10 cellular contexts compared by ENCODE assay signal in genomic region chr11:62850911-62851806, GRCh38. TPM values are rescaled to one million over a fixed set of nuclear protein-coding genes. Genes with fewer than 3 reads are reported as not detected.
DNase-seq lines count a peak whose midpoint lies in the region; ATAC-seq and TF ChIP-seq lines count a peak whose summit lies in the region.
"Had no signal": no experiment of that assay in that cellular context is flagged by ENCODE, and none has a peak within 500 bp of the region (broad histone marks: within the 10 kb centered on the region; RNA-seq: fewer than 3 reads in every experiment).

No MANE protein-coding gene starts in this region.

- no peaks in the 10 kb centered on the region for H3K27me3 ChIP-seq in HUES64 (ENCODE audit: insufficient read depth, low read length)
- H3K27me3 ChIP-seq: SJSA1 had no signal

- peak overlapping the region; percentile 97; the same call in 1 of the 2 replicates for H3K27ac ChIP-seq in HUES64 (ENCODE audit: low read depth, low read length)
- H3K27ac ChIP-seq: SJSA1 had no signal

- peaks cover 3% of the 10 kb centered on the region; the same call in 1 of the 2 replicates for H3K4me1 ChIP-seq in HUES64 (ENCODE audit: insufficient read depth, low read length)

- DNase-seq in NCI-H510A treated with DMSO at 0.1 percent for 48 hours (lab: John Stamatoyannopoulos, UW) (peak; percentile 11), NCI-H510A (lab: John Stamatoyannopoulos, UW) (no peak), activated B cell treated with CpG ODN at 0.5 μM for 24 hours (no peak), neural crest cell (ENCODE audit: low read depth, low spot score) (no peak), DMS79 (lab: John Stamatoyannopoulos, UW) (no peak), NCI-H226 (no peak), left lobe of liver (ENCODE audit: low spot score) (no peak)
- DNase-seq: GOT3 had no signal

- WGBS in HUES64 = 37% methylated on average over 15 of the region's 15 CpGs

- H3K4me1 Mint-ChIP-seq in activated B cell treated with CpG ODN at 0.5 μM for 24 hours = peaks cover 54% of the 10 kb centered on the region
- peaks cover 46% of the 10 kb centered on the region for H3K4me1 Mint-ChIP-seq in neural crest cell

- H3K9ac ChIP-seq in HUES64 (ENCODE audit: low read depth, low read length) = 0 out of 2 replicates have a peak overlapping the region, but pooled peaks have one; percentile 99

- intact Hi-C loops in activated B cell treated with CpG ODN at 0.5 μM for 24 hours (cut with micrococcal nuclease) = no loop called here

- peak overlapping the region; percentile 25 for H3K4me3 Mint-ChIP-seq in activated B cell treated with CpG ODN at 0.5 μM for 24 hours
- H3K4me3 Mint-ChIP-seq in neural crest cell = peak overlapping the region; percentile 98

- CTCF ChIA-PET in activated B cell treated with CpG ODN at 0.5 μM for 24 hours (lab: Charles Lee) = interaction anchor here (0.9 to 1.4 kb wide), 4 partner anchors 9 to 65 kb away, joined by 3 to 4 read pairs (median 4); partner anchors contain the start of gene SLC3A2

- ATAC-seq in activated B cell treated with CpG ODN at 0.5 μM for 24 hours (ENCODE audit: low read depth) = no peak
- ATAC-seq in left lobe of liver = no peak

- H3K9me3 Mint-ChIP-seq in activated B cell treated with CpG ODN at 0.5 μM for 24 hours = no peaks in the 10 kb centered on the region
- H3K9me3 Mint-ChIP-seq in neural crest cell = peaks cover 3% of the 10 kb centered on the region

- POLR2A ChIA-PET in activated B cell treated with CpG ODN at 0.5 μM for 24 hours (lab: Charles Lee) = interaction anchor here (0.6 to 10.5 kb wide), 18 partner anchors 8 to 1363 kb away, joined by 3 to 597 read pairs (median 4); partner anchors contain the start of genes HNRNPUL2, SLC3A2, STX5 and TEX54

- H3K9me3 ChIP-seq in HUES64 (ENCODE audit: insufficient read depth, low read depth, low read length) = peaks cover 10% of the 10 kb centered on the region; the same call in 1 of the 2 replicates
- H3K9me3 ChIP-seq: SJSA1 had no signal

- TF ChIP-seq CTCF in activated B cell treated with CpG ODN at 0.5 μM for 24 hours (IDR thresholded peaks at IDR 0.05) = no peak
- no peak for TF ChIP-seq CTCF in neural crest cell (conservative IDR thresholded peaks at IDR 0.05)

- H3K36me3 ChIP-seq in HUES64 (ENCODE audit: insufficient read depth, low read length) = peaks cover 39% of the 10 kb centered on the region

- peak overlapping the region; percentile 68 for H3K27ac Mint-ChIP-seq in activated B cell treated with CpG ODN at 0.5 μM for 24 hours
- peak overlapping the region; percentile 54 for H3K27ac Mint-ChIP-seq in neural crest cell (ENCODE audit: unreplicated experiment)

- H3K4me3 ChIP-seq in HUES64 (ENCODE audit: low read length) = no peak overlapping the region
- H3K4me3 ChIP-seq: SJSA1 had no signal

- no peaks in the 10 kb centered on the region for H3K27me3 Mint-ChIP-seq in activated B cell treated with CpG ODN at 0.5 μM for 24 hours
- H3K27me3 Mint-ChIP-seq in neural crest cell (ENCODE audit: low read depth) = peaks cover 49% of the 10 kb centered on the region

- peaks cover 52% of the 10 kb centered on the region for H3K36me3 Mint-ChIP-seq in activated B cell treated with CpG ODN at 0.5 μM for 24 hours (ENCODE audit: low read depth)
- peaks cover 43% of the 10 kb centered on the region for H3K36me3 Mint-ChIP-seq in neural crest cell (ENCODE audit: low read depth)

RNA-seq across cellular contexts. Expression of gene WDR74, which starts 11.8 kb away (rescaled TPM):
- polyA plus RNA-seq in HUES64 (2013, experiment 1 of 2) = 228 TPM
- 286 TPM for polyA plus RNA-seq in HUES64 (2013, experiment 2 of 2)
- total RNA-seq in activated B cell treated with CpG ODN at 0.5 μM for 24 hours (95.9 and 124 TPM in 2 replicates), neural crest cell (62.1 and 69.2 TPM in 2 replicates), left lobe of liver (20.5 TPM)

RNA-seq across cellular contexts. Expression of gene TEX54, which starts 18.5 kb away (rescaled TPM):
- polyA plus RNA-seq in HUES64 (2013, experiment 1 of 2) = not detected
- not detected for polyA plus RNA-seq in HUES64 (2013, experiment 2 of 2)
- total RNA-seq in activated B cell treated with CpG ODN at 0.5 μM for 24 hours (0.55 TPM in 1 of 2 replicates, not detected in the other), neural crest cell (not detected in 2 replicates), left lobe of liver (not detected)
- total RNA-seq: SJSA1 had no signal

RNA-seq across cellular contexts. Expression of gene STX5, which starts 19.3 kb away (rescaled TPM):
- 18.5 TPM for polyA plus RNA-seq in HUES64 (2013, experiment 1 of 2)
- polyA plus RNA-seq in HUES64 (2013, experiment 2 of 2) = 23.5 TPM
- 58.4 and 71.5 TPM in 2 replicates for total RNA-seq in activated B cell treated with CpG ODN at 0.5 μM for 24 hours
- 24.1 and 27.2 TPM in 2 replicates for total RNA-seq in neural crest cell
- 23.8 TPM for total RNA-seq in left lobe of liver

RNA-seq across cellular contexts. Expression of gene SLC3A2, which starts 29.5 kb away (rescaled TPM):
- polyA plus RNA-seq in HUES64 (2013, experiment 1 of 2) = 192 TPM
- polyA plus RNA-seq in HUES64 (2013, experiment 2 of 2) = 181 TPM
- total RNA-seq in activated B cell treated with CpG ODN at 0.5 μM for 24 hours = 270 and 274 TPM in 2 replicates
- 181 and 185 TPM in 2 replicates for total RNA-seq in neural crest cell
- total RNA-seq in left lobe of liver = 64.8 TPM

RNA-seq across cellular contexts. Expression of gene NXF1, which starts 45.9 kb away (rescaled TPM):
- polyA plus RNA-seq in HUES64 (2013, experiment 1 of 2) = 48.1 TPM
- 42.3 TPM for polyA plus RNA-seq in HUES64 (2013, experiment 2 of 2)
- total RNA-seq in activated B cell treated with CpG ODN at 0.5 μM for 24 hours (89.1 and 91.6 TPM in 2 replicates), neural crest cell (86.6 and 88.1 TPM in 2 replicates), left lobe of liver (42.8 TPM)
